8 cellular contexts compared by ENCODE assay signal in genomic region chr5:176610430-176610763, GRCh38. TPM values are rescaled to one million over a fixed set of nuclear protein-coding genes. Genes with fewer than 3 reads are reported as not detected.
DNase-seq lines count a peak whose midpoint lies in the region; ATAC-seq and TF ChIP-seq lines count a peak whose summit lies in the region.

No MANE protein-coding gene starts in this region.

- H3K79me2 ChIP-seq in Karpas-422 (ENCODE audit: low read length) (no peaks in the 10 kb centered on the region), neural progenitor cell (ENCODE audit: low read depth) (no peaks in the 10 kb centered on the region)

- peak overlapping the region; percentile 97 for H2AFZ ChIP-seq in Karpas-422 (ENCODE audit: low read length)
- no peak overlapping the region for H2AFZ ChIP-seq in neural progenitor cell (replicated peaks)

- H3K9me2 ChIP-seq in Karpas-422 (replicated peaks; ENCODE audit: insufficient read depth, low read length): no peaks in the 10 kb centered on the region

- H4K20me1 ChIP-seq in Karpas-422 (ENCODE audit: insufficient read depth, low read depth, low read length): peaks cover 24% of the 10 kb centered on the region; the same call in 1 of the 2 replicates
- H4K20me1 ChIP-seq in neural progenitor cell (ENCODE audit: low read depth): peaks cover 21% of the 10 kb centered on the region

- H3K4me2 ChIP-seq in Karpas-422 (ENCODE audit: low read depth, low read length, poor library complexity, severe bottlenecking) (peak overlapping the region; percentile 95), neural progenitor cell (peak overlapping the region; percentile 82)

- H3K36me3 Mint-ChIP-seq in activated T-cell treated with anti-CD3 and anti-CD28 coated beads, Interleukin-2, amount 50 U/mL, for 4 hours (ENCODE audit: insufficient read depth): no peaks in the 10 kb centered on the region
- no peaks in the 10 kb centered on the region for H3K36me3 Mint-ChIP-seq in neural progenitor cell

- peaks cover 7% of the 10 kb centered on the region for H3F3A ChIP-seq in neural progenitor cell (ENCODE audit: low read depth)

- no peak for ATAC-seq in activated T-cell treated with anti-CD3 and anti-CD28 coated beads, Interleukin-2, amount 50 U/mL, for 4 hours
- no peak for ATAC-seq in HG03045 (IDR thresholded peaks at IDR 0.05; ENCODE audit: unreplicated experiment)
- no peak for ATAC-seq in GM18861 (IDR thresholded peaks at IDR 0.05; ENCODE audit: unreplicated experiment)

- H3K9me3 Mint-ChIP-seq in activated T-cell treated with anti-CD3 and anti-CD28 coated beads, Interleukin-2, amount 50 U/mL, for 4 hours: no peaks in the 10 kb centered on the region
- H3K9me3 Mint-ChIP-seq in neural progenitor cell: no peaks in the 10 kb centered on the region

- H3K27me3 ChIP-seq in Karpas-422 (ENCODE audit: low read length) (no peaks in the 10 kb centered on the region), neural progenitor cell (peaks cover 45% of the 10 kb centered on the region)

- H3K27ac ChIP-seq in Karpas-422 (ENCODE audit: low read length) (no peak overlapping the region), cingulate gyrus (ENCODE audit: low read depth, low read length) (peak overlapping the region; percentile 10), neural progenitor cell (no peak overlapping the region)

- peaks cover 12% of the 10 kb centered on the region for H3K4me1 ChIP-seq in Karpas-422 (ENCODE audit: low read length)
- H3K4me1 ChIP-seq in neural progenitor cell: no peaks in the 10 kb centered on the region

- H3K36me3 ChIP-seq in Karpas-422 (ENCODE audit: insufficient read depth, low read length) (no peaks in the 10 kb centered on the region), neural progenitor cell (no peaks in the 10 kb centered on the region)

- peaks cover 12% of the 10 kb centered on the region for H3K4me1 Mint-ChIP-seq in activated T-cell treated with anti-CD3 and anti-CD28 coated beads, Interleukin-2, amount 50 U/mL, for 4 hours (ENCODE audit: low read depth)
- H3K4me1 Mint-ChIP-seq in neural progenitor cell: peaks cover 28% of the 10 kb centered on the region

- H3K9ac ChIP-seq in Karpas-422 (ENCODE audit: low read length): peak overlapping the region; percentile 80
- no peak overlapping the region for H3K9ac ChIP-seq in neural progenitor cell

- TF ChIP-seq CTCF in neural progenitor cell (IDR thresholded peaks at IDR 0.05): no peak

- peaks cover 37% of the 10 kb centered on the region for H3K27me3 Mint-ChIP-seq in activated T-cell treated with anti-CD3 and anti-CD28 coated beads, Interleukin-2, amount 50 U/mL, for 4 hours (ENCODE audit: low read depth)
- peaks cover 23% of the 10 kb centered on the region for H3K27me3 Mint-ChIP-seq in neural progenitor cell (ENCODE audit: insufficient read depth, low read depth)

- H3K4me3 ChIP-seq in Karpas-422 (ENCODE audit: low read length): peak overlapping the region; percentile 76; the same call in 1 of the 2 replicates
- H3K4me3 ChIP-seq in neural progenitor cell: peak overlapping the region; percentile 53

- no peak overlapping the region for H3K27ac Mint-ChIP-seq in neural progenitor cell

- no peak for DNase-seq in activated T-cell treated with anti-CD3 and anti-CD28 coated beads, Interleukin-2, amount 50 U/mL, for 4 hours
- no peak for DNase-seq in activated T-cell treated with anti-CD3 and anti-CD28 coated beads, Interleukin-2, amount 50 U/mL, for 1 hour
- DNase-seq in Karpas-422 (no peak), neural progenitor cell (ENCODE audit: low spot score) (no peak)
- DNase-seq in activated CD4-positive, alpha-beta T cell treated with anti-CD3 and anti-CD28 coated beads for 48 hours: no peak

- H3K4me3 Mint-ChIP-seq in activated T-cell treated with anti-CD3 and anti-CD28 coated beads, Interleukin-2, amount 50 U/mL, for 4 hours: peak overlapping the region; percentile 75
- H3K4me3 Mint-ChIP-seq in neural progenitor cell: peak overlapping the region; percentile 83

- no peaks in the 10 kb centered on the region for H3K9me3 ChIP-seq in Karpas-422 (ENCODE audit: low read length)
- no peaks in the 10 kb centered on the region for H3K9me3 ChIP-seq in neural progenitor cell (ENCODE audit: low read depth)

RNA-seq across cellular contexts. Expression of gene GPRIN1, which starts 0.4 kb away (rescaled TPM):
- total RNA-seq in activated T-cell treated with anti-CD3 and anti-CD28 coated beads, Interleukin-2, amount 50 U/mL, for 4 hours: 1 to 10 TPM; 3.6 to 5.3 (median 4.5) TPM
- 1.9 and 4.6 TPM in 2 replicates for total RNA-seq in Karpas-422 (2014; rRNA removed; shearing (Covaris generic); ENCODE audit: low replicate concordance)
- total RNA-seq in neural progenitor cell (ENCODE audit: low replicate concordance): 0.67 and 3.7 TPM in 2 replicates

RNA-seq across cellular contexts. Expression of gene SNCB, which starts 19.9 kb away (rescaled TPM):
- total RNA-seq in activated T-cell treated with anti-CD3 and anti-CD28 coated beads, Interleukin-2, amount 50 U/mL, for 4 hours: not detected
- not detected in 2 replicates for total RNA-seq in Karpas-422 (2014; rRNA removed; shearing (Covaris generic); ENCODE audit: low replicate concordance)
- total RNA-seq in neural progenitor cell (ENCODE audit: low replicate concordance): 1.1 TPM in 1 of 2 replicates, not detected in the other

RNA-seq across cellular contexts. Expression of gene EIF4E1B, which starts 20.1 kb away (rescaled TPM):
- total RNA-seq in activated T-cell treated with anti-CD3 and anti-CD28 coated beads, Interleukin-2, amount 50 U/mL, for 4 hours: not detected
- total RNA-seq in Karpas-422 (2014; rRNA removed; shearing (Covaris generic); ENCODE audit: low replicate concordance): not detected in 2 replicates
- 0.06 and 0.68 TPM in 2 replicates for total RNA-seq in neural progenitor cell (ENCODE audit: low replicate concordance)

RNA-seq across cellular contexts. Expression of gene TSPAN17, which starts 36.9 kb away (rescaled TPM):
- 10 to 100 TPM; 18.3 to 28.0 (median 24.1) TPM for total RNA-seq in activated T-cell treated with anti-CD3 and anti-CD28 coated beads, Interleukin-2, amount 50 U/mL, for 4 hours
- total RNA-seq in Karpas-422 (2014; rRNA removed; shearing (Covaris generic); ENCODE audit: low replicate concordance): 4.8 and 14.4 TPM in 2 replicates
- 25.9 and 51.7 TPM in 2 replicates for total RNA-seq in neural progenitor cell (ENCODE audit: low replicate concordance)
